ENCODE assay signal across 8 cellular contexts in the genomic region with DNA sequence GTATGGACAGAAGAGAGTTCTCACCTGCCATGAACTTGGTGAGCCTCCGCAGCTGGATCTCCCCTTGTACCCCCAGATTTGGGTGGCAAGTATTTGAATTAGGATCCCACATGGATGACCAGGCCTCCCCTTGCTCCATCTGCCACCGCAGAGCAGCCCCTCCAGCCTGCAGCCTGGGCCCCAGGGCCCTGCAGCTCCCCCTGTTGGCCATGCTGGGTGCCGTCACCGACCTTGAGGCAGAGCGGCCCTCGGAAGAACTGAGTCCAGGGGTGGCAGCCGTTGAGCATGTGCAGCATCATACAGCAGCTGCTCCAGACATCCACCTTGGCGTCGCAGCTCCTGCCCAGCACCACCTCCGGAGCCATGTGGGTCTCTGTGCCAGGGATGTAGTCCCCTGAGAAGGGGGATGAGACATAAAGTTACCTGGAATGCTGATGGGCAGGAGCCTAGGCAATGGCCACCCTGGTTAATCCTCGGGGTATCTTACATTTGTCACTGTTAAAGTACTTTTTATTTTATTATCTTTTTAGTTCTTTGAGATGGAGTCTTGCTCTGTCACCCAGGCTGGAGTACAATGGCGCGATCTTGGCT. TPM values are rescaled to one million over a fixed set of nuclear protein-coding genes. Genes with fewer than 3 reads are reported as not detected.
A peak's percentile ranks its signal among the peaks of the same experiment; 100 is the strongest.
DNase-seq lines count a peak whose midpoint lies in the region; ATAC-seq and TF ChIP-seq lines count a peak whose summit lies in the region.

No MANE protein-coding gene starts in this region.

- no peak for DNase-seq in GM12864 (ENCODE audit: low read depth)
- DNase-seq in RPMI8226 = peak; percentile 42
- DNase-seq in memory B cell (ENCODE audit: low spot score in 2 of 2) = peak; percentile 37 to 46
- peak; percentile 68 for DNase-seq in upper lobe of right lung
- no peak for DNase-seq in posterior vena cava (ENCODE audit: low spot score)

- H3K4me3 ChIP-seq in GM12864 (ENCODE audit: low read depth, low read length) (no peak overlapping the region), upper lobe of right lung (no peak overlapping the region)

- H3K36me3 Mint-ChIP-seq in activated naive CD8-positive, alpha-beta T cell = peaks cover 2% of the 10 kb centered on the region
- H3K36me3 Mint-ChIP-seq in memory B cell = peaks cover 16% of the 10 kb centered on the region

- no peaks in the 10 kb centered on the region for H3K4me1 ChIP-seq in upper lobe of right lung

- TF ChIP-seq CTCF in GM12864 (IDR thresholded peaks at IDR 0.05; ENCODE audit: low read depth, low read length, missing control alignments) (peak; percentile 74), upper lobe of right lung (IDR thresholded peaks at IDR 0.05) (peak; percentile 49)

- peaks cover 15% of the 10 kb centered on the region for H3K4me1 Mint-ChIP-seq in activated naive CD8-positive, alpha-beta T cell (ENCODE audit: low read depth)
- H3K4me1 Mint-ChIP-seq in memory B cell = no peaks in the 10 kb centered on the region

- no peaks in the 10 kb centered on the region for H3K27me3 Mint-ChIP-seq in activated naive CD8-positive, alpha-beta T cell
- H3K27me3 Mint-ChIP-seq in memory B cell = no peaks in the 10 kb centered on the region

- no peak overlapping the region for H3K27ac ChIP-seq in upper lobe of right lung

- peaks cover 82% of the 10 kb centered on the region for H3K36me3 ChIP-seq in upper lobe of right lung

- peak; percentile 63 for ATAC-seq in memory B cell (ENCODE audit: low read depth)
- peak; percentile 61 for ATAC-seq in upper lobe of right lung
- ATAC-seq in HG02763 (IDR thresholded peaks at IDR 0.05; ENCODE audit: unreplicated experiment) = no peak
- no peak for ATAC-seq in HG03460 (IDR thresholded peaks at IDR 0.05; ENCODE audit: unreplicated experiment)

- no peaks in the 10 kb centered on the region for H3K9me3 Mint-ChIP-seq in activated naive CD8-positive, alpha-beta T cell (ENCODE audit: low read depth)
- no peaks in the 10 kb centered on the region for H3K9me3 Mint-ChIP-seq in memory B cell

- intact Hi-C loops in upper lobe of right lung (cut with DNase I) = loop anchor here (5.0 kb wide), 1 partner anchor 116 kb away; no protein-coding TSS in a partner anchor
- intact Hi-C loops in posterior vena cava (cut with DNase I) = no loop called here

- no peak overlapping the region for H3K4me3 Mint-ChIP-seq in activated naive CD8-positive, alpha-beta T cell
- no peak overlapping the region for H3K4me3 Mint-ChIP-seq in memory B cell

- peak overlapping the region; percentile 72 for H3K27ac Mint-ChIP-seq in activated naive CD8-positive, alpha-beta T cell
- no peak overlapping the region for H3K27ac Mint-ChIP-seq in memory B cell

- no peaks in the 10 kb centered on the region for H3K9me3 ChIP-seq in upper lobe of right lung

- no peaks in the 10 kb centered on the region for H3K27me3 ChIP-seq in upper lobe of right lung

RNA-seq across cellular contexts. Expression of a gene that starts 9.0 kb away (rescaled TPM):
- total RNA-seq in upper lobe of right lung (not detected), posterior vena cava (not detected)

RNA-seq across cellular contexts. Expression of a gene that starts 45.9 kb away (rescaled TPM):
- 9.9 TPM for total RNA-seq in upper lobe of right lung
- 1 to 10 TPM; 9.1 to 9.7 TPM for total RNA-seq in posterior vena cava

RNA-seq across cellular contexts. Expression of a gene that starts 49.2 kb away (rescaled TPM):
- 62.3 TPM for total RNA-seq in upper lobe of right lung
- 10 to 100 TPM; 19.5 to 28.2 TPM for total RNA-seq in posterior vena cava

Comparison
In these comparisons a context has a peak if more than half of its experiments do, and no peak if none do; other contexts are left out.
1. DNase-seq: peak in RPMI8226 (single experiment), memory B cell (2 of 2) and upper lobe of right lung (single experiment); none in GM12864 (single experiment) and posterior vena cava (single experiment).
2. ATAC-seq: peak in memory B cell (single experiment) and upper lobe of right lung (single experiment); none in HG02763 (single experiment) and HG03460 (single experiment).